In the genomic region with DNA sequence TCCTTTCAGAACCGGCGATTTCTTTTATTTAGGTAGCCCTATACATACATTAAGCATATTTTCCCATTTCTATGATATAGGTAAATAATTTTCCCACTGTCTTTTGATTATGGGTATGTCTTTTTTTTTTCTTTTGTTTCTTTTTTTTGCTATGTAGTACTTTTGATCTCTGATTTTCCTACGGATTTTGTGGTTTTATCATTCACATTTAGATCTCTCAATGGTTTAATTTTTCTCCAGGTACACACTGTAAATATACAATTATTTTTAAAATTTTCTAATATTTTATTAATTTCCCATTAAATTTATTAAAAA, we compare ENCODE assay signal across 1 cellular context.
A peak's percentile ranks its signal among the peaks of the same experiment; 100 is the strongest.
TF ChIP-seq lines count a peak whose summit lies in the region.

No MANE protein-coding gene starts in this region.

TF ChIP-seq in HepG2, 621 proteins besides CTCF, POLR2A, EP300 and RAD21 (continued from another document and continues in another):
- TF ChIP-seq AKNA (CRISPR knock-in tag; IDR thresholded peaks at IDR 0.05; ENCODE audit: borderline replicate concordance) (0 out of 2 replicates have a peak, but pooled peaks have one; percentile 13), KAT7 (CRISPR knock-in tag; IDR thresholded peaks at IDR 0.05; ENCODE audit: borderline replicate concordance) (no peak), ZNF263 (CRISPR knock-in tag; IDR thresholded peaks at IDR 0.05) (no peak), ATF7 (IDR thresholded peaks at IDR 0.05) (no peak), ATF7 (CRISPR knock-in tag; IDR thresholded peaks at IDR 0.05) (no peak), ZNF24 (IDR thresholded peaks at IDR 0.05) (no peak), ZNF629 (CRISPR knock-in tag; conservative IDR thresholded peaks at IDR 0.05) (no peak), CREM (IDR thresholded peaks at IDR 0.05) (peak; percentile 77; the same call in 1 of the 2 replicates), CREM (CRISPR knock-in tag; IDR thresholded peaks at IDR 0.05) (no peak), KDM2A (CRISPR knock-in tag; IDR thresholded peaks at IDR 0.05; ENCODE audit: borderline replicate concordance, low read depth) (no peak), SRSF4 (IDR thresholded peaks at IDR 0.05; ENCODE audit: low read depth, low read length, poor library complexity, severe bottlenecking) (no peak), HNF4G (IDR thresholded peaks at IDR 0.05; ENCODE audit: borderline replicate concordance, low read depth, low read length) (no peak), HNF4G (CRISPR knock-in tag; IDR thresholded peaks at IDR 0.05; ENCODE audit: borderline replicate concordance, low read depth) (no peak), ZNF770 (CRISPR knock-in tag; IDR thresholded peaks at IDR 0.05) (no peak), TRIM24 (CRISPR knock-in tag; IDR thresholded peaks at IDR 0.05) (no peak), TCF12 (IDR thresholded peaks at IDR 0.05) (no peak), TCF12 (CRISPR knock-in tag; IDR thresholded peaks at IDR 0.05) (no peak; the same call in 1 of the 2 replicates), ZNF101 (CRISPR knock-in tag; IDR thresholded peaks at IDR 0.05; ENCODE audit: borderline replicate concordance, low read depth) (0 out of 2 replicates have a peak, but pooled peaks have one; percentile 18), NR1H2 (CRISPR knock-in tag; IDR thresholded peaks at IDR 0.05; ENCODE audit: borderline replicate concordance, low read depth) (no peak), ZNF230 (CRISPR knock-in tag; IDR thresholded peaks at IDR 0.05) (no peak), RELA (CRISPR knock-in tag; IDR thresholded peaks at IDR 0.05) (no peak), NR2C2 (CRISPR knock-in tag; IDR thresholded peaks at IDR 0.05; ENCODE audit: borderline replicate concordance) (0 out of 2 replicates have a peak, but pooled peaks have one; percentile 9), ZC3H4 (CRISPR knock-in tag; IDR thresholded peaks at IDR 0.05; ENCODE audit: borderline replicate concordance) (no peak), ZNF224 (CRISPR knock-in tag; IDR thresholded peaks at IDR 0.05) (no peak), SNAPC4 (CRISPR knock-in tag; IDR thresholded peaks at IDR 0.05) (no peak), GABPA (IDR thresholded peaks at IDR 0.05; ENCODE audit: low read depth, low read length) (no peak), GABPA (CRISPR knock-in tag; IDR thresholded peaks at IDR 0.05; ENCODE audit: low read depth) (no peak), MED13 (CRISPR knock-in tag; IDR thresholded peaks at IDR 0.05) (no peak), SOX6 (IDR thresholded peaks at IDR 0.05) (no peak), SOX6 (CRISPR knock-in tag; IDR thresholded peaks at IDR 0.05) (no peak), SMAD9 (CRISPR knock-in tag; IDR thresholded peaks at IDR 0.05) (no peak)
- TF ChIP-seq, protein P1, sequence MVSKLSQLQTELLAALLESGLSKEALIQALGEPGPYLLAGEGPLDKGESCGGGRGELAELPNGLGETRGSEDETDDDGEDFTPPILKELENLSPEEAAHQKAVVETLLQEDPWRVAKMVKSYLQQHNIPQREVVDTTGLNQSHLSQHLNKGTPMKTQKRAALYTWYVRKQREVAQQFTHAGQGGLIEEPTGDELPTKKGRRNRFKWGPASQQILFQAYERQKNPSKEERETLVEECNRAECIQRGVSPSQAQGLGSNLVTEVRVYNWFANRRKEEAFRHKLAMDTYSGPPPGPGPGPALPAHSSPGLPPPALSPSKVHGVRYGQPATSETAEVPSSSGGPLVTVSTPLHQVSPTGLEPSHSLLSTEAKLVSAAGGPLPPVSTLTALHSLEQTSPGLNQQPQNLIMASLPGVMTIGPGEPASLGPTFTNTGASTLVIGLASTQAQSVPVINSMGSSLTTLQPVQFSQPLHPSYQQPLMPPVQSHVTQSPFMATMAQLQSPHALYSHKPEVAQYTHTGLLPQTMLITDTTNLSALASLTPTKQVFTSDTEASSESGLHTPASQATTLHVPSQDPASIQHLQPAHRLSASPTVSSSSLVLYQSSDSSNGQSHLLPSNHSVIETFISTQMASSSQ (IDR thresholded peaks at IDR 0.05; ENCODE audit: low read depth) = no peak
- TF ChIP-seq, protein P1 (CRISPR knock-in tag; IDR thresholded peaks at IDR 0.05; ENCODE audit: borderline replicate concordance) = no peak
- TF ChIP-seq, protein P2, sequence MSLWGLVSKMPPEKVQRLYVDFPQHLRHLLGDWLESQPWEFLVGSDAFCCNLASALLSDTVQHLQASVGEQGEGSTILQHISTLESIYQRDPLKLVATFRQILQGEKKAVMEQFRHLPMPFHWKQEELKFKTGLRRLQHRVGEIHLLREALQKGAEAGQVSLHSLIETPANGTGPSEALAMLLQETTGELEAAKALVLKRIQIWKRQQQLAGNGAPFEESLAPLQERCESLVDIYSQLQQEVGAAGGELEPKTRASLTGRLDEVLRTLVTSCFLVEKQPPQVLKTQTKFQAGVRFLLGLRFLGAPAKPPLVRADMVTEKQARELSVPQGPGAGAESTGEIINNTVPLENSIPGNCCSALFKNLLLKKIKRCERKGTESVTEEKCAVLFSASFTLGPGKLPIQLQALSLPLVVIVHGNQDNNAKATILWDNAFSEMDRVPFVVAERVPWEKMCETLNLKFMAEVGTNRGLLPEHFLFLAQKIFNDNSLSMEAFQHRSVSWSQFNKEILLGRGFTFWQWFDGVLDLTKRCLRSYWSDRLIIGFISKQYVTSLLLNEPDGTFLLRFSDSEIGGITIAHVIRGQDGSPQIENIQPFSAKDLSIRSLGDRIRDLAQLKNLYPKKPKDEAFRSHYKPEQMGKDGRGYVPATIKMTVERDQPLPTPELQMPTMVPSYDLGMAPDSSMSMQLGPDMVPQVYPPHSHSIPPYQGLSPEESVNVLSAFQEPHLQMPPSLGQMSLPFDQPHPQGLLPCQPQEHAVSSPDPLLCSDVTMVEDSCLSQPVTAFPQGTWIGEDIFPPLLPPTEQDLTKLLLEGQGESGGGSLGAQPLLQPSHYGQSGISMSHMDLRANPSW (CRISPR knock-in tag; IDR thresholded peaks at IDR 0.05; ENCODE audit: borderline replicate concordance) = no peak
- TF ChIP-seq, protein P3, sequence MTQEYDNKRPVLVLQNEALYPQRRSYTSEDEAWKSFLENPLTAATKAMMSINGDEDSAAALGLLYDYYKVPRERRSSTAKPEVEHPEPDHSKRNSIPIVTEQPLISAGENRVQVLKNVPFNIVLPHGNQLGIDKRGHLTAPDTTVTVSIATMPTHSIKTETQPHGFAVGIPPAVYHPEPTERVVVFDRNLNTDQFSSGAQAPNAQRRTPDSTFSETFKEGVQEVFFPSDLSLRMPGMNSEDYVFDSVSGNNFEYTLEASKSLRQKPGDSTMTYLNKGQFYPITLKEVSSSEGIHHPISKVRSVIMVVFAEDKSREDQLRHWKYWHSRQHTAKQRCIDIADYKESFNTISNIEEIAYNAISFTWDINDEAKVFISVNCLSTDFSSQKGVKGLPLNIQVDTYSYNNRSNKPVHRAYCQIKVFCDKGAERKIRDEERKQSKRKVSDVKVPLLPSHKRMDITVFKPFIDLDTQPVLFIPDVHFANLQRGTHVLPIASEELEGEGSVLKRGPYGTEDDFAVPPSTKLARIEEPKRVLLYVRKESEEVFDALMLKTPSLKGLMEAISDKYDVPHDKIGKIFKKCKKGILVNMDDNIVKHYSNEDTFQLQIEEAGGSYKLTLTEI (CRISPR knock-in tag; conservative IDR thresholded peaks at IDR 0.05) = no peak
- TF ChIP-seq, protein P4, sequence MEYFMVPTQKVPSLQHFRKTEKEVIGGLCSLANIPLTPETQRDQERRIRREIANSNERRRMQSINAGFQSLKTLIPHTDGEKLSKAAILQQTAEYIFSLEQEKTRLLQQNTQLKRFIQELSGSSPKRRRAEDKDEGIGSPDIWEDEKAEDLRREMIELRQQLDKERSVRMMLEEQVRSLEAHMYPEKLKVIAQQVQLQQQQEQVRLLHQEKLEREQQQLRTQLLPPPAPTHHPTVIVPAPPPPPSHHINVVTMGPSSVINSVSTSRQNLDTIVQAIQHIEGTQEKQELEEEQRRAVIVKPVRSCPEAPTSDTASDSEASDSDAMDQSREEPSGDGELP (IDR thresholded peaks at IDR 0.05; ENCODE audit: borderline replicate concordance, low read depth) = no peak
